In the genomic region with DNA sequence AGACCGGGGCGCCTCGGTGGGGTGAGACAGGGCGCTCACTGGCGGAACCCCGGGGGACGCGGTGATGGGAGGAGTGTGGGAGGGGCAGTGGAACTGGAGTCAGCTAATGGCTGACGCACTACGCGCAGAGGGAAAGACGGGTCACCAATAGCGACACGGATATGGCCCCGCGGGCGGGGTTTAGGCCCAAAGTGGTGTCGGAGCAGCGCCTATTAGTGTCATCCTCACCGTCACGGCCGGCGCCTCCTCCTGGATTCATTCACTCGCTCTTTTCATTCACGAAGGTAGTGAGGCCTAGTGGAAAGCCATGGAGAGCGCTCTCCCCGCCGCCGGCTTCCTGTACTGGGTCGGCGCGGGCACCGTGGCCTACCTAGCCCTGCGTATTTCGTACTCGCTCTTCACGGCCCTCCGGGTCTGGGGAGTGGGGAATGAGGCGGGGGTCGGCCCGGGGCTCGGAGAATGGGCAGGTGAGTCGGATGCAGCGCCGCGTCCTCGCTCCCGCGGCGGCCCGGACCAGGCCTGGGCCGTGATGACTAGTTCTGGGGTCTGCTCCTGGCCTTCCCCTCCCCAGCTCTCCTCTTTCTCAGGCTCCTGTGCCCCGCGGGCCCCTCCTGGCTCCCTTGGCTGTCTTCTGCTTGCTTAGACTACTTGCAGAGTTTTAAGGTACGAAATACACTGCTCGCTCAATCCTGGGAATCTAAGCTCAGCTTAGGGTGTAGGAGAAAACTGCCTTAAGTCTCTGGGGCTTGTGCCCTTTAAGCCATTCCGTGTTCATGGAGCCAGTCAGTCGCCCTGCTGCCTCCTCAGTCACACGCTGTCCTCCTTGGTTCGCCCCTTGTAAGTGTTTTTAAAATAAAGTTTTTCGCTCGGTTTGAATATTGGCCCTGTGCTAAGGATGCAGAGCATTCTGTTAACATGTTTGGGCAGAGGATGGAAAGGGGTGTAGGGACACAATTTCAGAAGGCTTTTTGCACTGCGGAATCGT, we compare ENCODE assay signal across 1 cellular context.
TF ChIP-seq lines count a peak whose summit lies in the region.

A gene (plus strand): TSS at position 218 of the 985 bp plus-strand sequence. CDS start 90 bp downstream, at position 308.

TF ChIP-seq in HepG2, 621 proteins besides CTCF, POLR2A, EP300 and RAD21 (continued from another document and continues in another):
- TF ChIP-seq, protein P1, sequence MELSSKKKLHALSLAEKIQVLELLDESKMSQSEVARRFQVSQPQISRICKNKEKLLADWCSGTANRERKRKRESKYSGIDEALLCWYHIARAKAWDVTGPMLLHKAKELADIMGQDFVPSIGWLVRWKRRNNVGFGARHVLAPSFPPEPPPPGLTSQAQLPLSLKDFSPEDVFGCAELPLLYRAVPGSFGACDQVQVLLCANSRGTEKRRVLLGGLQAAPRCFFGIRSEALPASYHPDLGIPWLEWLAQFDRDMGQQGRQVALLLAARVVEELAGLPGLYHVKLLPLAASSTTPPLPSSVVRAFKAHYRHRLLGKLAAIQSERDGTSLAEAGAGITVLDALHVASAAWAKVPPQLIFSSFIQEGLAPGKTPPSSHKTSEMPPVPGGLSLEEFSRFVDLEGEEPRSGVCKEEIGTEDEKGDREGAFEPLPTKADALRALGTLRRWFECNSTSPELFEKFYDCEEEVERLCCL (CRISPR knock-in tag; IDR thresholded peaks at IDR 0.05; ENCODE audit: borderline replicate concordance): no peak
- no peak for TF ChIP-seq KDM1A (CRISPR knock-in tag; IDR thresholded peaks at IDR 0.05)
- no peak for TF ChIP-seq U2AF2 (IDR thresholded peaks at IDR 0.05; ENCODE audit: low read depth, low read length)
- TF ChIP-seq, protein P2, sequence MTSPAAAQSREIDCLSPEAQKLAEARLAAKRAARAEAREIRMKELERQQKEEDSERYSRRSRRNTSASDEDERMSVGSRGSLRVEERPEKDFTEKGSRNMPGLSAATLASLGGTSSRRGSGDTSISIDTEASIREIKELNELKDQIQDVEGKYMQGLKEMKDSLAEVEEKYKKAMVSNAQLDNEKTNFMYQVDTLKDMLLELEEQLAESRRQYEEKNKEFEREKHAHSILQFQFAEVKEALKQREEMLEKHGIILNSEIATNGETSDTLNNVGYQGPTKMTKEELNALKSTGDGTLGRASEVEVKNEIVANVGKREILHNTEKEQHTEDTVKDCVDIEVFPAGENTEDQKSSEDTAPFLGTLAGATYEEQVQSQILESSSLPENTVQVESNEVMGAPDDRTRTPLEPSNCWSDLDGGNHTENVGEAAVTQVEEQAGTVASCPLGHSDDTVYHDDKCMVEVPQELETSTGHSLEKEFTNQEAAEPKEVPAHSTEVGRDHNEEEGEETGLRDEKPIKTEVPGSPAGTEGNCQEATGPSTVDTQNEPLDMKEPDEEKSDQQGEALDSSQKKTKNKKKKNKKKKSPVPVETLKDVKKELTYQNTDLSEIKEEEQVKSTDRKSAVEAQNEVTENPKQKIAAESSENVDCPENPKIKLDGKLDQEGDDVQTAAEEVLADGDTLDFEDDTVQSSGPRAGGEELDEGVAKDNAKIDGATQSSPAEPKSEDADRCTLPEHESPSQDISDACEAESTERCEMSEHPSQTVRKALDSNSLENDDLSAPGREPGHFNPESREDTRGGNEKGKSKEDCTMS (CRISPR knock-in tag; conservative IDR thresholded peaks at IDR 0.05): 0 out of 2 replicates have a peak, but pooled peaks have one; percentile 15
- TF ChIP-seq NFE2L2 (IDR thresholded peaks at IDR 0.05; ENCODE audit: low read length): no peak
- no peak for TF ChIP-seq ZEB1 (IDR thresholded peaks at IDR 0.05; ENCODE audit: insufficient replicate concordance, low read depth)
- peak; percentile 19; the same call in 1 of the 2 replicates for TF ChIP-seq NFKBIZ (CRISPR knock-in tag; IDR thresholded peaks at IDR 0.05)
- TF ChIP-seq SCMH1 (CRISPR knock-in tag; IDR thresholded peaks at IDR 0.05; ENCODE audit: borderline replicate concordance): no peak
- TF ChIP-seq, protein P3, sequence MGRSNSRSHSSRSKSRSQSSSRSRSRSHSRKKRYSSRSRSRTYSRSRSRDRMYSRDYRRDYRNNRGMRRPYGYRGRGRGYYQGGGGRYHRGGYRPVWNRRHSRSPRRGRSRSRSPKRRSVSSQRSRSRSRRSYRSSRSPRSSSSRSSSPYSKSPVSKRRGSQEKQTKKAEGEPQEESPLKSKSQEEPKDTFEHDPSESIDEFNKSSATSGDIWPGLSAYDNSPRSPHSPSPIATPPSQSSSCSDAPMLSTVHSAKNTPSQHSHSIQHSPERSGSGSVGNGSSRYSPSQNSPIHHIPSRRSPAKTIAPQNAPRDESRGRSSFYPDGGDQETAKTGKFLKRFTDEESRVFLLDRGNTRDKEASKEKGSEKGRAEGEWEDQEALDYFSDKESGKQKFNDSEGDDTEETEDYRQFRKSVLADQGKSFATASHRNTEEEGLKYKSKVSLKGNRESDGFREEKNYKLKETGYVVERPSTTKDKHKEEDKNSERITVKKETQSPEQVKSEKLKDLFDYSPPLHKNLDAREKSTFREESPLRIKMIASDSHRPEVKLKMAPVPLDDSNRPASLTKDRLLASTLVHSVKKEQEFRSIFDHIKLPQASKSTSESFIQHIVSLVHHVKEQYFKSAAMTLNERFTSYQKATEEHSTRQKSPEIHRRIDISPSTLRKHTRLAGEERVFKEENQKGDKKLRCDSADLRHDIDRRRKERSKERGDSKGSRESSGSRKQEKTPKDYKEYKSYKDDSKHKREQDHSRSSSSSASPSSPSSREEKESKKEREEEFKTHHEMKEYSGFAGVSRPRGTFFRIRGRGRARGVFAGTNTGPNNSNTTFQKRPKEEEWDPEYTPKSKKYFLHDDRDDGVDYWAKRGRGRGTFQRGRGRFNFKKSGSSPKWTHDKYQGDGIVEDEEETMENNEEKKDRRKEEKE (IDR thresholded peaks at IDR 0.05): no peak
- TF ChIP-seq KAT2B (IDR thresholded peaks at IDR 0.05; ENCODE audit: borderline replicate concordance, low read depth, low read length): no peak
- no peak for TF ChIP-seq HDAC2 (CRISPR knock-in tag; IDR thresholded peaks at IDR 0.05)
- TF ChIP-seq, protein P4, sequence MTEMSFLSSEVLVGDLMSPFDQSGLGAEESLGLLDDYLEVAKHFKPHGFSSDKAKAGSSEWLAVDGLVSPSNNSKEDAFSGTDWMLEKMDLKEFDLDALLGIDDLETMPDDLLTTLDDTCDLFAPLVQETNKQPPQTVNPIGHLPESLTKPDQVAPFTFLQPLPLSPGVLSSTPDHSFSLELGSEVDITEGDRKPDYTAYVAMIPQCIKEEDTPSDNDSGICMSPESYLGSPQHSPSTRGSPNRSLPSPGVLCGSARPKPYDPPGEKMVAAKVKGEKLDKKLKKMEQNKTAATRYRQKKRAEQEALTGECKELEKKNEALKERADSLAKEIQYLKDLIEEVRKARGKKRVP (CRISPR knock-in tag; IDR thresholded peaks at IDR 0.05): no peak
- no peak for TF ChIP-seq REPIN1 (CRISPR knock-in tag; IDR thresholded peaks at IDR 0.05; ENCODE audit: borderline replicate concordance, low read depth)
- TF ChIP-seq, protein P5, sequence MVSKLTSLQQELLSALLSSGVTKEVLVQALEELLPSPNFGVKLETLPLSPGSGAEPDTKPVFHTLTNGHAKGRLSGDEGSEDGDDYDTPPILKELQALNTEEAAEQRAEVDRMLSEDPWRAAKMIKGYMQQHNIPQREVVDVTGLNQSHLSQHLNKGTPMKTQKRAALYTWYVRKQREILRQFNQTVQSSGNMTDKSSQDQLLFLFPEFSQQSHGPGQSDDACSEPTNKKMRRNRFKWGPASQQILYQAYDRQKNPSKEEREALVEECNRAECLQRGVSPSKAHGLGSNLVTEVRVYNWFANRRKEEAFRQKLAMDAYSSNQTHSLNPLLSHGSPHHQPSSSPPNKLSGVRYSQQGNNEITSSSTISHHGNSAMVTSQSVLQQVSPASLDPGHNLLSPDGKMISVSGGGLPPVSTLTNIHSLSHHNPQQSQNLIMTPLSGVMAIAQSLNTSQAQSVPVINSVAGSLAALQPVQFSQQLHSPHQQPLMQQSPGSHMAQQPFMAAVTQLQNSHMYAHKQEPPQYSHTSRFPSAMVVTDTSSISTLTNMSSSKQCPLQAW (CRISPR knock-in tag; IDR thresholded peaks at IDR 0.05): peak; percentile 38; the same call in 1 of the 2 replicates
- TF ChIP-seq SMAD1 (CRISPR knock-in tag; IDR thresholded peaks at IDR 0.05; ENCODE audit: borderline replicate concordance, low read depth): no peak
- no peak for TF ChIP-seq ZNF775 (CRISPR knock-in tag; IDR thresholded peaks at IDR 0.05; ENCODE audit: borderline replicate concordance)
- TF ChIP-seq, protein P6, sequence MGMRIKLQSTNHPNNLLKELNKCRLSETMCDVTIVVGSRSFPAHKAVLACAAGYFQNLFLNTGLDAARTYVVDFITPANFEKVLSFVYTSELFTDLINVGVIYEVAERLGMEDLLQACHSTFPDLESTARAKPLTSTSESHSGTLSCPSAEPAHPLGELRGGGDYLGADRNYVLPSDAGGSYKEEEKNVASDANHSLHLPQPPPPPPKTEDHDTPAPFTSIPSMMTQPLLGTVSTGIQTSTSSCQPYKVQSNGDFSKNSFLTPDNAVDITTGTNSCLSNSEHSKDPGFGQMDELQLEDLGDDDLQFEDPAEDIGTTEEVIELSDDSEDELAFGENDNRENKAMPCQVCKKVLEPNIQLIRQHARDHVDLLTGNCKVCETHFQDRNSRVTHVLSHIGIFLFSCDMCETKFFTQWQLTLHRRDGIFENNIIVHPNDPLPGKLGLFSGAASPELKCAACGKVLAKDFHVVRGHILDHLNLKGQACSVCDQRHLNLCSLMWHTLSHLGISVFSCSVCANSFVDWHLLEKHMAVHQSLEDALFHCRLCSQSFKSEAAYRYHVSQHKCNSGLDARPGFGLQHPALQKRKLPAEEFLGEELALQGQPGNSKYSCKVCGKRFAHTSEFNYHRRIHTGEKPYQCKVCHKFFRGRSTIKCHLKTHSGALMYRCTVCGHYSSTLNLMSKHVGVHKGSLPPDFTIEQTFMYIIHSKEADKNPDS (CRISPR knock-in tag; IDR thresholded peaks at IDR 0.05): no peak
- TF ChIP-seq ZNF30 (CRISPR knock-in tag; IDR thresholded peaks at IDR 0.05): no peak
- TF ChIP-seq AGO1 (IDR thresholded peaks at IDR 0.05; ENCODE audit: low read depth, low read length, poor library complexity, severe bottlenecking): no peak
- TF ChIP-seq, protein P7, sequence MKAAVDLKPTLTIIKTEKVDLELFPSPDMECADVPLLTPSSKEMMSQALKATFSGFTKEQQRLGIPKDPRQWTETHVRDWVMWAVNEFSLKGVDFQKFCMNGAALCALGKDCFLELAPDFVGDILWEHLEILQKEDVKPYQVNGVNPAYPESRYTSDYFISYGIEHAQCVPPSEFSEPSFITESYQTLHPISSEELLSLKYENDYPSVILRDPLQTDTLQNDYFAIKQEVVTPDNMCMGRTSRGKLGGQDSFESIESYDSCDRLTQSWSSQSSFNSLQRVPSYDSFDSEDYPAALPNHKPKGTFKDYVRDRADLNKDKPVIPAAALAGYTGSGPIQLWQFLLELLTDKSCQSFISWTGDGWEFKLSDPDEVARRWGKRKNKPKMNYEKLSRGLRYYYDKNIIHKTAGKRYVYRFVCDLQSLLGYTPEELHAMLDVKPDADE (CRISPR knock-in tag; IDR thresholded peaks at IDR 0.05): no peak
- TF ChIP-seq, protein P8, sequence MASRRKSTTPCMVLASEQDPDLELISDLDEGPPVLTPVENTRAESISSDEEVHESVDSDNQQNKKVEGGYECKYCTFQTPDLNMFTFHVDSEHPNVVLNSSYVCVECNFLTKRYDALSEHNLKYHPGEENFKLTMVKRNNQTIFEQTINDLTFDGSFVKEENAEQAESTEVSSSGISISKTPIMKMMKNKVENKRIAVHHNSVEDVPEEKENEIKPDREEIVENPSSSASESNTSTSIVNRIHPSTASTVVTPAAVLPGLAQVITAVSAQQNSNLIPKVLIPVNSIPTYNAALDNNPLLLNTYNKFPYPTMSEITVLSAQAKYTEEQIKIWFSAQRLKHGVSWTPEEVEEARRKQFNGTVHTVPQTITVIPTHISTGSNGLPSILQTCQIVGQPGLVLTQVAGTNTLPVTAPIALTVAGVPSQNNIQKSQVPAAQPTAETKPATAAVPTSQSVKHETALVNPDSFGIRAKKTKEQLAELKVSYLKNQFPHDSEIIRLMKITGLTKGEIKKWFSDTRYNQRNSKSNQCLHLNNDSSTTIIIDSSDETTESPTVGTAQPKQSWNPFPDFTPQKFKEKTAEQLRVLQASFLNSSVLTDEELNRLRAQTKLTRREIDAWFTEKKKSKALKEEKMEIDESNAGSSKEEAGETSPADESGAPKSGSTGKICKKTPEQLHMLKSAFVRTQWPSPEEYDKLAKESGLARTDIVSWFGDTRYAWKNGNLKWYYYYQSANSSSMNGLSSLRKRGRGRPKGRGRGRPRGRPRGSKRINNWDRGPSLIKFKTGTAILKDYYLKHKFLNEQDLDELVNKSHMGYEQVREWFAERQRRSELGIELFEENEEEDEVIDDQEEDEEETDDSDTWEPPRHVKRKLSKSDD (CRISPR knock-in tag; IDR thresholded peaks at IDR 0.05; ENCODE audit: low read depth): 0 out of 2 replicates have a peak, but pooled peaks have one; percentile 24
- TF ChIP-seq ONECUT2 (CRISPR knock-in tag; IDR thresholded peaks at IDR 0.05): peak; percentile 51; the same call in 1 of the 2 replicates
- TF ChIP-seq, protein P9, sequence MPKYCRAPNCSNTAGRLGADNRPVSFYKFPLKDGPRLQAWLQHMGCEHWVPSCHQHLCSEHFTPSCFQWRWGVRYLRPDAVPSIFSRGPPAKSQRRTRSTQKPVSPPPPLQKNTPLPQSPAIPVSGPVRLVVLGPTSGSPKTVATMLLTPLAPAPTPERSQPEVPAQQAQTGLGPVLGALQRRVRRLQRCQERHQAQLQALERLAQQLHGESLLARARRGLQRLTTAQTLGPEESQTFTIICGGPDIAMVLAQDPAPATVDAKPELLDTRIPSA (CRISPR knock-in tag; IDR thresholded peaks at IDR 0.05; ENCODE audit: borderline replicate concordance): no peak; the same call in 1 of the 2 replicates
- TF ChIP-seq ZNF552 (CRISPR knock-in tag; IDR thresholded peaks at IDR 0.05; ENCODE audit: borderline replicate concordance): no peak
- no peak for TF ChIP-seq FOSL1 (CRISPR knock-in tag; IDR thresholded peaks at IDR 0.05; ENCODE audit: borderline replicate concordance)
- no peak for TF ChIP-seq ZNF260 (CRISPR knock-in tag; IDR thresholded peaks at IDR 0.05; ENCODE audit: borderline replicate concordance, low read depth)
- no peak for TF ChIP-seq FOXJ3 (CRISPR knock-in tag; IDR thresholded peaks at IDR 0.05; ENCODE audit: borderline replicate concordance)
- TF ChIP-seq ZNF781 (CRISPR knock-in tag; IDR thresholded peaks at IDR 0.05; ENCODE audit: borderline replicate concordance, not compliant biosample characterization): no peak
- no peak for TF ChIP-seq ZFP36L2 (CRISPR knock-in tag; IDR thresholded peaks at IDR 0.05)
- TF ChIP-seq SP140L (CRISPR knock-in tag; IDR thresholded peaks at IDR 0.05; ENCODE audit: borderline replicate concordance): no peak
- TF ChIP-seq ZNF180 (CRISPR knock-in tag; IDR thresholded peaks at IDR 0.05; ENCODE audit: borderline replicate concordance, low read depth): no peak
- TF ChIP-seq, protein P10, sequence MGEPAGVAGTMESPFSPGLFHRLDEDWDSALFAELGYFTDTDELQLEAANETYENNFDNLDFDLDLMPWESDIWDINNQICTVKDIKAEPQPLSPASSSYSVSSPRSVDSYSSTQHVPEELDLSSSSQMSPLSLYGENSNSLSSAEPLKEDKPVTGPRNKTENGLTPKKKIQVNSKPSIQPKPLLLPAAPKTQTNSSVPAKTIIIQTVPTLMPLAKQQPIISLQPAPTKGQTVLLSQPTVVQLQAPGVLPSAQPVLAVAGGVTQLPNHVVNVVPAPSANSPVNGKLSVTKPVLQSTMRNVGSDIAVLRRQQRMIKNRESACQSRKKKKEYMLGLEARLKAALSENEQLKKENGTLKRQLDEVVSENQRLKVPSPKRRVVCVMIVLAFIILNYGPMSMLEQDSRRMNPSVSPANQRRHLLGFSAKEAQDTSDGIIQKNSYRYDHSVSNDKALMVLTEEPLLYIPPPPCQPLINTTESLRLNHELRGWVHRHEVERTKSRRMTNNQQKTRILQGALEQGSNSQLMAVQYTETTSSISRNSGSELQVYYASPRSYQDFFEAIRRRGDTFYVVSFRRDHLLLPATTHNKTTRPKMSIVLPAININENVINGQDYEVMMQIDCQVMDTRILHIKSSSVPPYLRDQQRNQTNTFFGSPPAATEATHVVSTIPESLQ (CRISPR knock-in tag; conservative IDR thresholded peaks at IDR 0.05): no peak
- TF ChIP-seq ZFP41 (CRISPR knock-in tag; IDR thresholded peaks at IDR 0.05; ENCODE audit: borderline replicate concordance): no peak; the same call in 1 of the 2 replicates
- peak; percentile 1; the same call in 1 of the 2 replicates for TF ChIP-seq NCOR1 (IDR thresholded peaks at IDR 0.05; ENCODE audit: borderline replicate concordance, low read length)
